In genomic region chr16:10122026-10122425, GRCh38 we compare ENCODE assay signal across 19 cellular contexts.
DNase-seq lines count a peak whose midpoint lies in the region; ATAC-seq and TF ChIP-seq lines count a peak whose summit lies in the region.
"Had no signal": no experiment of that assay in that cellular context is flagged by ENCODE, and none has a peak within 500 bp of the region (broad histone marks: within the 10 kb centered on the region; RNA-seq: fewer than 3 reads in every experiment).

No MANE protein-coding gene starts in this region.

- no peaks in the 10 kb centered on the region for H3K9me2 ChIP-seq in PC-9 (ENCODE audit: insufficient read depth)

- TF ChIP-seq CTCF in PC-9 (conservative IDR thresholded peaks at IDR 0.05) (no peak), omental fat pad (IDR thresholded peaks at IDR 0.05) (no peak)

- no peaks in the 10 kb centered on the region for H3K27me3 ChIP-seq in PC-9 (ENCODE audit: insufficient read depth, low read depth)

- H2AFZ ChIP-seq in PC-9 = no peak overlapping the region

- H3K27ac ChIP-seq in PC-9 = no peak overlapping the region
- H3K27ac ChIP-seq: A549, HL-60 had no signal

- H4K20me1 ChIP-seq in PC-9 (ENCODE audit: insufficient read depth) = no peaks in the 10 kb centered on the region

- BruUV-seq in PC-9 (replicated peaks; lab: Mats Ljungman, UMichigan) = no TSS peak

- no peaks in the 10 kb centered on the region for H3K9me3 ChIP-seq in PC-9 (ENCODE audit: insufficient read depth, low read depth)
- H3K9me3 ChIP-seq: A549, transverse colon had no signal

- DNase-seq in EL (peak; percentile 28), PC-9 (no peak), cerebellar cortex (ENCODE audit: low spot score) (peak; percentile 30), omental fat pad (ENCODE audit: low spot score) (no peak), DMS 273 (lab: John Stamatoyannopoulos, UW; ENCODE audit: unreplicated experiment) (no peak), NCI-H82 treated with DMSO at 0.1 percent for 48 hours (lab: John Stamatoyannopoulos, UW; ENCODE audit: unreplicated experiment) (no peak), NCI-H526 treated with DMSO at 0.1 percent for 48 hours (lab: John Stamatoyannopoulos, UW) (no peak)
- DNase-seq: activated CD4-positive, alpha-beta T cell treated with anti-CD3 and anti-CD28 coated beads, Interleukin-2, amount 50 U/mL, for 48 hours; activated CD4-positive, CD25-positive, alpha-beta regulatory T cell; activated CD8-positive, alpha-beta memory T cell treated with anti-CD3 and anti-CD28 coated beads, Interleukin-2, amount 50 U/mL, for 4 hours; AML-193; CD4-positive, alpha-beta T cell; dermis blood vessel endothelial cell; kidney; MV-4-11; transverse colon had no signal

- ATAC-seq in omental fat pad (ENCODE audit: low FRiP score) = peak; percentile 11
- ATAC-seq in activated CD4-positive, CD25-positive, alpha-beta regulatory T cell treated with anti-CD3 and anti-CD28 coated beads, Interleukin-2, amount 50 U/mL, for 24 hours = no peak

- H3F3A ChIP-seq in PC-9 (ENCODE audit: insufficient read depth, low read depth) = no peaks in the 10 kb centered on the region

- intact Hi-C loops in PC-9 (cut with micrococcal nuclease; ENCODE audit: unreplicated experiment) = no loop called here

- peaks cover 17% of the 10 kb centered on the region for H3K4me1 ChIP-seq in PC-9 (replicated peaks; ENCODE audit: insufficient read depth)
- H3K4me1 ChIP-seq: A549 had no signal

- no peak overlapping the region for H3K4me3 ChIP-seq in PC-9
- H3K4me3 ChIP-seq: A549, transverse colon had no signal

- no peaks in the 10 kb centered on the region for H3K36me3 ChIP-seq in PC-9 (ENCODE audit: low read depth)
- H3K36me3 ChIP-seq: transverse colon had no signal

- no peaks in the 10 kb centered on the region for H3K79me2 ChIP-seq in PC-9 (ENCODE audit: low read depth)

- POLR2A ChIA-PET in PC-9 (lab: Charles Lee; ENCODE audit: unreplicated experiment) = no interaction called here

- CTCF ChIA-PET in PC-9 (lab: Charles Lee) = no interaction called here

- peak overlapping the region; percentile 50 for H3K4me2 ChIP-seq in PC-9
- H3K4me2 ChIP-seq: A549 had no signal

Comparison
In these comparisons a context has a peak if more than half of its experiments do, and no peak if none do; other contexts are left out.
1. DNase-seq: peak in EL (single experiment) and cerebellar cortex (single experiment); none in PC-9 (0 of 2), omental fat pad (single experiment), DMS 273 (single experiment), NCI-H82 treated with DMSO at 0.1 percent for 48 hours (single experiment) and NCI-H526 treated with DMSO at 0.1 percent for 48 hours (single experiment).